ENCODE assay signal across 24 cellular contexts in the genomic region with DNA sequence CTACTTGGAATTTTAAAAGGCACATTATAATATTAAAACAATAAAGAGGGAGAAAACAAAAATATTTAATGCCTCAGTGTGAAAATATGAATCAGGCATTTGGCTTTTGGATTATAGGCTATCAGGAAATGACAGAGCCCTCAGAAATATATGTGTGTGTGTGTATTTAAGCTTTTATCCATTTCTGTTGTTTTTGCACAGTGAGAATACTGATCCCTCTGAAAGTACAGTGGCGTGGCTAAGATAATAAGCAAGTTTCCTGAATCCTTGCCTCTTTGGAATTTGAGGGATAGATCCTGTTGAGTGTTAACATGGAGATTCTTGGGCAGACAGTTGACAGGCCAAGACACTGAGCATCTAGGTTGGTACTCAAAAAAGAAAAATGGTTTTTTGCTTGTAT.
"Had no signal": no experiment of that assay in that cellular context is flagged by ENCODE, and none has a peak within 500 bp of the region (broad histone marks: within the 10 kb centered on the region; RNA-seq: fewer than 3 reads in every experiment).

No MANE protein-coding gene starts in this region.

- H3K4me3 ChIP-seq: adrenal gland, body of pancreas, cardiac muscle cell, K562, SJCRH30 had no signal

- FAIRE-seq: K562 had no signal

- DNase-seq: activated CD4-positive, alpha-beta T cell treated with anti-CD3 and anti-CD28 coated beads for 48 hours; activated CD4-positive, alpha-beta T cell treated with anti-CD3 and anti-CD28 coated beads, Interleukin-2, amount 50 U/mL, for 4 hours; activated CD4-positive, CD25-positive, alpha-beta regulatory T cell treated with anti-CD3 and anti-CD28 coated beads, Interleukin-2, amount 50 U/mL, for 72 hours; activated CD8-positive, alpha-beta memory T cell treated with anti-CD3 and anti-CD28 coated beads, Interleukin-2, amount 50 U/mL, for 48 hours; activated CD8-positive, alpha-beta T cell treated with anti-CD3 and anti-CD28 coated beads, Interleukin-2, amount 10 ng/mL, durations not matched to agents 7 days and 5 days; activated naive CD4-positive, alpha-beta T cell treated with anti-CD3 and anti-CD28 coated beads, Interleukin-2, amount 50 U/mL, for 16 hours; activated naive CD8-positive, alpha-beta T cell treated with anti-CD3 and anti-CD28 coated beads, Interleukin-2, amount 10 ng/mL, durations not matched to agents 7 days and 5 days; activated T-cell treated with anti-CD3 and anti-CD28 coated beads, Interleukin-2, amount 50 U/mL, for 1 hour; Karpas-422; MM.1S; NCI-H1436; NCI-H2029 treated with DMSO at 0.1 percent for 48 hours; NCI-H69; NK-92 treated with Interleukin-12 subunit alpha and Interleukin-12 subunit beta, amount 100 ng/mL, for 24 hours; OCI-M1; RPMI8226; SJCRH30; T-helper 9 cell had no signal

- H3K36me3 Mint-ChIP-seq: activated naive CD8-positive, alpha-beta T cell treated with anti-CD3 and anti-CD28 coated beads, Interleukin-2, amount 10 ng/mL, durations not matched to agents 7 days and 5 days had no signal

- H3K4me1 ChIP-seq: adrenal gland, body of pancreas, SJCRH30 had no signal

- H3K9me3 ChIP-seq: adrenal gland, body of pancreas, SJCRH30 had no signal

- H3K4me1 Mint-ChIP-seq: activated naive CD8-positive, alpha-beta T cell treated with anti-CD3 and anti-CD28 coated beads, Interleukin-2, amount 10 ng/mL, durations not matched to agents 7 days and 5 days had no signal

- H3K27ac Mint-ChIP-seq: activated CD8-positive, alpha-beta T cell treated with anti-CD3 and anti-CD28 coated beads, Interleukin-2, amount 10 ng/mL, durations not matched to agents 7 days and 5 days; activated naive CD8-positive, alpha-beta T cell treated with anti-CD3 and anti-CD28 coated beads, Interleukin-2, amount 10 ng/mL, durations not matched to agents 7 days and 5 days; T-helper 1 cell treated with Interleukin-12 subunit alpha and Interleukin-12 subunit beta and Interleukin-4 antibody, amounts not matched to agents 30 μg/mL and 1 μg/mL, for 36 hours; WTC11 had no signal

- H3K4me3 Mint-ChIP-seq: activated CD8-positive, alpha-beta T cell treated with anti-CD3 and anti-CD28 coated beads, Interleukin-2, amount 10 ng/mL, durations not matched to agents 7 days and 5 days; activated naive CD8-positive, alpha-beta T cell treated with anti-CD3 and anti-CD28 coated beads, Interleukin-2, amount 10 ng/mL, durations not matched to agents 7 days and 5 days; T-helper 1 cell treated with Interleukin-12 subunit alpha and Interleukin-12 subunit beta and Interleukin-4 antibody, amounts not matched to agents 30 μg/mL and 1 μg/mL, for 36 hours; WTC11 had no signal

- H3K27me3 ChIP-seq: adrenal gland, body of pancreas, cardiac muscle cell, SJCRH30 had no signal

- H3K9me3 Mint-ChIP-seq: activated naive CD8-positive, alpha-beta T cell treated with anti-CD3 and anti-CD28 coated beads, Interleukin-2, amount 10 ng/mL, durations not matched to agents 7 days and 5 days; T-helper 1 cell treated with Interleukin-12 subunit alpha and Interleukin-12 subunit beta and Interleukin-4 antibody, amounts not matched to agents 30 μg/mL and 1 μg/mL, for 36 hours had no signal

- H3K27ac ChIP-seq: adrenal gland, body of pancreas, cardiac muscle cell, SJCRH30 had no signal

- H3K36me3 ChIP-seq: adrenal gland, cardiac muscle cell, SJCRH30 had no signal
